1 cellular context compared by ENCODE assay signal in the genomic region with DNA sequence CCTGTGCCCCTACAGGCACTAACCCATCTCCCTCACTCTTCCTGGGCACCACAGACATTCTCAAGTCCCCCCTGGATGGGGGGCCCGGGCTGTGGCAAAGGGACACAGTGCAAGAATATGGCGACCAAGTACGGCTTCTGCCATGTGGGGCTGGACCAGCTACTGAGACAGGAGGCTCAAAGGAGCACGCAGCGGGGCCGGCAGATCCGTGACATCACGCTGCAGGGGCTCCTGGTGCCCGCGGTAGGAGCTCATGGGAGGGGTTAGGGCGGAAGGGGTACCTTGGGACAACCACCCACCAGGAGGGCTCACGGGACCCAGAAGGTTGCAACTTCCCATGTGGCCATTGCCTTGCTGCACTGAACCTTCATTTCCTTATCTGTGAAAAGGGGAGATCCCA.
TF ChIP-seq lines count a peak whose summit lies in the region.

No MANE protein-coding gene starts in this region.

TF ChIP-seq in H1, 55 proteins besides CTCF, POLR2A, EP300 and RAD21:
- TF ChIP-seq RNF2 (IDR thresholded peaks at IDR 0.05; ENCODE audit: borderline replicate concordance, low read depth, low read length, missing control alignments, poor library complexity, severe bottlenecking): no peak
- TF ChIP-seq KDM1A (IDR thresholded peaks at IDR 0.05; ENCODE audit: borderline replicate concordance, low read length): no peak
- no peak for TF ChIP-seq POU5F1 (IDR thresholded peaks at IDR 0.05; ENCODE audit: low read depth, low read length)
- TF ChIP-seq EZH2 (IDR thresholded peaks at IDR 0.05; ENCODE audit: low read depth, low read length, severe bottlenecking): no peak
- TF ChIP-seq FOSL1 (IDR thresholded peaks at IDR 0.05; ENCODE audit: insufficient read depth, low read depth, low read length): no peak
- TF ChIP-seq MAX (IDR thresholded peaks at IDR 0.05): no peak
